ENCODE assay signal across 8 cellular contexts in the genomic region with DNA sequence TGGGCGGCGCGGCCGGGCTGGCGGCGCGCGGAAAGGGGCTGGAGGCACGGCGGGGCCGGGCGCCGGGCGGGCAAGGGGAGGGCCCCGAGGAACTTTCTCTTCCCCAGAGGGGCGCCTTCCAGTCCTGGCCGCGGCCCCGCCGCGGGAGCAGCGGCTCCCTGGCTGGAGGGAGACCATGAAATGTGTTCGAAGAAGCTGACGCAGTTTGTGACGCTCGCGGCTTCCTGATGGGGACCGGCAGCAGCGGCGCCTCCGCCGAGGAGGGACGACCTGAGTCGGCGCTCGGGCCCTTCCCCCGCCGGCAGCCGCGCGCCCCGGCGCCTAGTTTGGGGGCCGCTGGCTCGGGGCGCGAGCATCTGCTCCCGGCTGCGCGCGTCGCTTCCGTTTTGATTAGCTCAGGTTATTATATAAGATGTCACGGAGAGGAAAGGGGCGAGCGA. TPM values are rescaled to one million over a fixed set of nuclear protein-coding genes. Genes with fewer than 3 reads are reported as not detected.
A peak's percentile ranks its signal among the peaks of the same experiment; 100 is the strongest.
DNase-seq lines count a peak whose midpoint lies in the region; ATAC-seq, FAIRE-seq and TF ChIP-seq lines count a peak whose summit lies in the region.

No MANE protein-coding gene starts in this region.

- H2AFZ ChIP-seq in H1 (ENCODE audit: low read length) = peak overlapping the region; percentile 86; the same call in 1 of the 2 replicates

- H3K9me3 ChIP-seq in H1 (ENCODE audit: insufficient read depth in 2 of 2, low read depth in 1 of 2, low read length in 1 of 2) = no peaks in the 10 kb centered on the region

- no peaks in the 10 kb centered on the region for H3K79me1 ChIP-seq in H1 (ENCODE audit: low read depth, low read length)

- no peak overlapping the region for H3K18ac ChIP-seq in H1 (ENCODE audit: extremely low read depth, low read length)

- no peak for TF ChIP-seq POLR2A in H1 (IDR thresholded peaks at IDR 0.05; ENCODE audit: control extremely low read depth in 1 of 2, low read depth in 2 of 2, low read length in 2 of 2)

- no peaks in the 10 kb centered on the region for H3K36me3 ChIP-seq in H1 (ENCODE audit: control insufficient read depth in 2 of 4, insufficient read depth in 4 of 4, low read length in 3 of 4)

- peaks cover 12% of the 10 kb centered on the region; the same call in 1 of the 2 replicates for H3K23me2 ChIP-seq in H1 (ENCODE audit: low read depth, low read length)

- no peak overlapping the region for H4K5ac ChIP-seq in H1 (ENCODE audit: insufficient read length, low read depth, low read length)

- H2BK120ac ChIP-seq in H1 (replicated peaks; ENCODE audit: low read depth, low read length) = no peak overlapping the region

- peaks cover 0 to 6% (median 0%) of the 10 kb centered on the region in 4 experiments; a peak in 1 of 7 replicates for H3K4me1 ChIP-seq in H1 (replicated peaks in 1 of 4; ENCODE audit: control insufficient read depth in 3 of 4, insufficient read depth in 4 of 4, low read length in 3 of 4)

- peak overlapping the region; percentile 56 to 80 (median 60) for H3K4me3 ChIP-seq in H1 (ENCODE audit: extremely low read depth in 1 of 4, insufficient read depth in 2 of 4, low read depth in 3 of 4, low read length in 4 of 4)

- no peak for TF ChIP-seq CTCF in H1 (IDR thresholded peaks at IDR 0.05; ENCODE audit: control extremely low read depth in 1 of 3, insufficient read depth in 1 of 3, low read depth in 1 of 3, low read length in 3 of 3)

- 4% methylated on average over 29 of the region's 56 CpGs; no CpG with 5 or more reads in 1 of the 2 experiments for WGBS in H1 (ENCODE audit: extremely low coverage in 1 of 2, insufficient coverage in 1 of 2, insufficient read length in 1 of 2, insufficient replicate concordance in 2 of 2, low coverage in 1 of 2, low lambda C conversion rate in 2 of 2, missing lambda C conversion rate in 1 of 2), 2 experiments

- H4K8ac ChIP-seq in H1 (ENCODE audit: extremely low read depth, insufficient read depth, low read length) = peak overlapping the region; percentile 68; the same call in 1 of the 2 replicates

- no peak overlapping the region for H3K14ac ChIP-seq in H1 (ENCODE audit: insufficient read length)

- H3K79me2 ChIP-seq in H1 (ENCODE audit: control insufficient read depth in 1 of 2, insufficient read depth in 2 of 2, low read length in 2 of 2) = no peaks in the 10 kb centered on the region

- no peak for TF ChIP-seq RAD21 in H1 (IDR thresholded peaks at IDR 0.05 in 1 of 2, conservative IDR thresholded peaks at IDR 0.05 in 1 of 2; ENCODE audit: low read depth in 2 of 2, low read length in 2 of 2)

- no peak overlapping the region for H2BK20ac ChIP-seq in H1 (ENCODE audit: low read length)

- no peak overlapping the region for H3K23ac ChIP-seq in H1 (ENCODE audit: insufficient read length)

- H4K20me1 ChIP-seq in H1 (replicated peaks in 1 of 2; ENCODE audit: control insufficient read depth in 1 of 2, insufficient read depth in 2 of 2, low read length in 2 of 2) = peaks cover 0 to 5% of the 10 kb centered on the region in 2 experiments

- H2BK15ac ChIP-seq in H1 (ENCODE audit: low read length) = no peak overlapping the region

- no peak overlapping the region for H4K91ac ChIP-seq in H1 (replicated peaks; ENCODE audit: insufficient read length, low read length)

- H2AK5ac ChIP-seq in H1 (ENCODE audit: low read depth, low read length) = no peak overlapping the region

- H3K9ac ChIP-seq in H1 (replicated peaks in 1 of 4; ENCODE audit: extremely low read depth in 1 of 4, low read depth in 3 of 4, low read length in 3 of 4) = no peak overlapping the region

- no peak overlapping the region for H3K4ac ChIP-seq in H1 (replicated peaks; ENCODE audit: insufficient read length, low read depth, low read length)

- FAIRE-seq in H1 (lab: Jason Lieb, UNC) = no peak

- no peak overlapping the region for H2BK5ac ChIP-seq in H1 (ENCODE audit: low read depth, low read length)

- DNase-seq in NCI-H446 (lab: John Stamatoyannopoulos, UW) (peak; percentile 0 to 14), NCI-H446 treated with DMSO at 0.1 percent for 48 hours (lab: John Stamatoyannopoulos, UW) (no peak), NCI-H2171 treated with DMSO at 0.1 percent for 48 hours (lab: John Stamatoyannopoulos, UW) (peak; percentile 49), H1 (ENCODE audit: low read depth in 1 of 2, low spot score in 2 of 2) (peak in 1 of 2 experiments; percentile 79), midbrain (lab: John Stamatoyannopoulos, UW) (peak; percentile 70)
- DNase-seq in activated CD8-positive, alpha-beta memory T cell treated with anti-CD3 and anti-CD28 coated beads, Interleukin-2, amount 50 U/mL, for 1 hour (ENCODE audit: extremely low read depth) = peak; percentile 58
- peak; percentile 54 to 71 for DNase-seq in stimulated activated CD8-positive, alpha-beta memory T cell treated with anti-CD3 and anti-CD28 coated beads, Interleukin-15, amount 100 ng/mL, for 48 hours (ENCODE audit: low read depth in 2 of 2)

- peaks cover 34 to 72% (median 61%) of the 10 kb centered on the region in 4 experiments for H3K27me3 ChIP-seq in H1 (replicated peaks in 1 of 4; ENCODE audit: control insufficient read depth in 3 of 4, extremely low read depth in 1 of 4, insufficient read depth in 3 of 4, low read length in 3 of 4)

- TF ChIP-seq EP300 in H1 (IDR thresholded peaks at IDR 0.05; ENCODE audit: borderline replicate concordance in 1 of 2, low read depth in 2 of 2, low read length in 2 of 2) = no peak

- peak overlapping the region; percentile 67 to 90 for H3K4me2 ChIP-seq in H1 (ENCODE audit: insufficient read depth in 1 of 2, low read depth in 2 of 2, low read length in 2 of 2)

- CTCF ChIA-PET in H1 (lab: Charles Lee; ENCODE audit: partially characterized antibody) = interaction anchor here (1.3 kb wide), 1 partner anchor 174 kb away, joined by 3 read pairs; no protein-coding TSS in a partner anchor

- H3K27ac ChIP-seq in H1 (ENCODE audit: low read depth, low read length) = no peak overlapping the region

- no peak overlapping the region for H2BK12ac ChIP-seq in H1 (ENCODE audit: low read depth, low read length)

- POLR2A ChIA-PET in H1 (lab: Charles Lee; ENCODE audit: partially characterized antibody) = interaction anchor here (0.6 to 0.8 kb wide), 2 partner anchors 8 to 411 kb away, joined by 3 read pairs; no protein-coding TSS in a partner anchor

- H3K56ac ChIP-seq in H1 (replicated peaks; ENCODE audit: insufficient read length, low read depth, low read length) = no peak overlapping the region

- ATAC-seq in HG02798 (IDR thresholded peaks at IDR 0.05; ENCODE audit: poor library complexity, unreplicated experiment) = peak; percentile 53

TF ChIP-seq in H1, 55 proteins besides CTCF, POLR2A, EP300 and RAD21:
- TF ChIP-seq GABPA (IDR thresholded peaks at IDR 0.05; ENCODE audit: borderline replicate concordance, insufficient read depth, low read length) = no peak
- TF ChIP-seq KDM5A (IDR thresholded peaks at IDR 0.05; ENCODE audit: low read length) = no peak
- TF ChIP-seq PHF8 (conservative IDR thresholded peaks at IDR 0.05; ENCODE audit: low read depth, low read length) = 0 out of 2 replicates have a peak, but pooled peaks have one; percentile 35
- TF ChIP-seq YY1 (IDR thresholded peaks at IDR 0.05; ENCODE audit: low read depth, low read length) = 0 out of 2 replicates have a peak, but pooled peaks have one; percentile 5
- TF ChIP-seq CREB1 (IDR thresholded peaks at IDR 0.05) = peak; percentile 67; the same call in 1 of the 2 replicates
- peak; percentile 27 for TF ChIP-seq KDM4A (IDR thresholded peaks at IDR 0.05; ENCODE audit: low read depth, low read length, severe bottlenecking)
- no peak for TF ChIP-seq TCF12 (IDR thresholded peaks at IDR 0.05; ENCODE audit: low read depth, low read length)
- TF ChIP-seq JUN (IDR thresholded peaks at IDR 0.05; ENCODE audit: low read depth, low read length) = no peak
- no peak for TF ChIP-seq NRF1 (IDR thresholded peaks at IDR 0.05; ENCODE audit: low read depth, low read length)
- TF ChIP-seq, protein P1, sequence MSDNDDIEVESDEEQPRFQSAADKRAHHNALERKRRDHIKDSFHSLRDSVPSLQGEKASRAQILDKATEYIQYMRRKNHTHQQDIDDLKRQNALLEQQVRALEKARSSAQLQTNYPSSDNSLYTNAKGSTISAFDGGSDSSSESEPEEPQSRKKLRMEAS (IDR thresholded peaks at IDR 0.05) = 0 out of 2 replicates have a peak, but pooled peaks have one; percentile 9
- peak; percentile 65 for TF ChIP-seq ASH2L (IDR thresholded peaks at IDR 0.05; ENCODE audit: low read length)
- TF ChIP-seq, protein P2, sequence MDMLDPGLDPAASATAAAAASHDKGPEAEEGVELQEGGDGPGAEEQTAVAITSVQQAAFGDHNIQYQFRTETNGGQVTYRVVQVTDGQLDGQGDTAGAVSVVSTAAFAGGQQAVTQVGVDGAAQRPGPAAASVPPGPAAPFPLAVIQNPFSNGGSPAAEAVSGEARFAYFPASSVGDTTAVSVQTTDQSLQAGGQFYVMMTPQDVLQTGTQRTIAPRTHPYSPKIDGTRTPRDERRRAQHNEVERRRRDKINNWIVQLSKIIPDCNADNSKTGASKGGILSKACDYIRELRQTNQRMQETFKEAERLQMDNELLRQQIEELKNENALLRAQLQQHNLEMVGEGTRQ (IDR thresholded peaks at IDR 0.05; ENCODE audit: low read length) = no peak
- TF ChIP-seq RBBP5 (IDR thresholded peaks at IDR 0.05; ENCODE audit: borderline replicate concordance, low read depth, low read length) = peak; percentile 16; the same call in 1 of the 2 replicates
- 0 out of 4 replicates have a peak, but pooled peaks of 1 of the 2 experiments have one; percentile 28 for TF ChIP-seq SIN3A (conservative IDR thresholded peaks at IDR 0.05 in 1 of 2, IDR thresholded peaks at IDR 0.05 in 1 of 2; ENCODE audit: low read depth in 1 of 2, low read length in 2 of 2)
- TF ChIP-seq EZH2 (IDR thresholded peaks at IDR 0.05; ENCODE audit: low read depth, low read length, severe bottlenecking) = peak; percentile 24

RNA-seq across cellular contexts. Expression of a gene that starts 57.2 kb away (rescaled TPM):
- total RNA-seq in H1 (2021; fragmentation: NEBNext Ultra II Directional; extraction: Animal tissue kit (Norgen Biotek cat#: 25700)) = 5.8 and 6.1 TPM in 2 replicates
- 4.8 and 8.4 TPM in 2 replicates for polyA plus RNA-seq in H1 (2011; rRNA removed)
- 5.6 TPM for polyA plus RNA-seq in H1 (2011; cell fraction: cytosol; rRNA removed)
- polyA plus RNA-seq in H1 (2011; cell fraction: nucleus; rRNA removed) = 1.7 TPM
- 5.2 to 6.8 TPM (median 6.1 TPM) in 4 replicates for polyA plus RNA-seq in H1 (2012, experiment 1 of 2)
- polyA plus RNA-seq in H1 (2012, experiment 2 of 2) = 7.1 TPM
- 11.4 TPM for polyA plus RNA-seq in H1 (2013, experiment 1 of 2)
- 11.6 TPM for polyA plus RNA-seq in H1 (2013, experiment 2 of 2)
- polyA minus RNA-seq in H1 (2011; rRNA and poly(A)+ RNA removed) = 2.4 and 2.7 TPM in 2 replicates
- 1.4 TPM for polyA minus RNA-seq in H1 (2011; cell fraction: cytosol; rRNA and poly(A)+ RNA removed)
- polyA minus RNA-seq in H1 (2011; cell fraction: nucleus; rRNA and poly(A)+ RNA removed) = 4.2 TPM
